9 cellular contexts compared by ENCODE assay signal in the genomic region with DNA sequence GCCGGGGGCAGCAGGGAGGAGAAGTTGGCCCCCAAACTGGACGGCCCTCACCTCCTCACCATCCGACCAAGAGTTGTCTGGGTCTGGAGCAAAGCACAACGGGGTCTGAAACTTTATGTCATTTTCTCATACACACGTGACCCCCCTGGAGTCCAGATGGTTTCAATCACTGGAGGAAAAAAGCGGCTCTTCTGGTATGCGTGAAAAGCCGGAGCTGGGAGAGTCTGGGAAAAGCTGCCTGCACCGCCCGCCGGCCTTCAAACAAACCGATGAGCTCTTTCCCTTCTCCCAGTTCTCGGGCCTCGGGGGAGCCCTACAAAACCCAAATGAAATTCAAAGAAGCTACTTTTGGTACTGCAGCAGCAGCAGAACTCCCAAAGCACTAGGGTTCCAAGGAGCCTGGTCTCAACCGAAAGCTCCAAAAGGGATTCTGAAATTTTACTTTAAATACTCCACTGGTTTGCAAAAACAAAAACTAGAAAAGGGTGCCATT. TPM values are rescaled to one million over a fixed set of nuclear protein-coding genes. Genes with fewer than 3 reads are reported as not detected.
DNase-seq lines count a peak whose midpoint lies in the region; ATAC-seq, FAIRE-seq and TF ChIP-seq lines count a peak whose summit lies in the region.
"Had no signal": no experiment of that assay in that cellular context is flagged by ENCODE, and none has a peak within 500 bp of the region (broad histone marks: within the 10 kb centered on the region; RNA-seq: fewer than 3 reads in every experiment).

No MANE protein-coding gene starts in this region.

- H3K27ac ChIP-seq in small intestine (ENCODE audit: low read depth in 1 of 2, low read length in 1 of 2), result peak overlapping the region in 1 of 2 donors; percentile 78

- peaks cover 38% of the 10 kb centered on the region for H3K27me3 Mint-ChIP-seq in activated CD4-positive, alpha-beta T cell treated with anti-CD3 and anti-CD28 coated beads for 36 hours

- peaks cover 0 to 6% of the 10 kb centered on the region in 2 donors for H3K4me1 ChIP-seq in small intestine (ENCODE audit: control insufficient read depth in 2 of 2, insufficient read depth in 1 of 2, low read depth in 1 of 2, low read length in 1 of 2)

- POLR2A ChIA-PET in activated CD4-positive, alpha-beta T cell treated with anti-CD3 and anti-CD28 coated beads for 36 hours (lab: Charles Lee), result no interaction called here

- peaks cover 10% of the 10 kb centered on the region for H3K4me1 Mint-ChIP-seq in activated CD4-positive, alpha-beta T cell treated with anti-CD3 and anti-CD28 coated beads for 36 hours

- no peaks in the 10 kb centered on the region for H3K36me3 Mint-ChIP-seq in activated CD4-positive, alpha-beta T cell treated with anti-CD3 and anti-CD28 coated beads for 36 hours (ENCODE audit: low read depth)

- 6 to 10% (median 8%) methylated on average over 15 of the region's 15 CpGs for WGBS in small intestine, 3 donors

- no peaks in the 10 kb centered on the region for H3K9me3 Mint-ChIP-seq in activated CD4-positive, alpha-beta T cell treated with anti-CD3 and anti-CD28 coated beads for 36 hours (ENCODE audit: low read depth)

- DNase-seq in activated CD4-positive, alpha-beta T cell treated with anti-CD3 and anti-CD28 coated beads for 36 hours, result no peak
- DNase-seq in activated CD4-positive, alpha-beta T cell treated with anti-CD3 and anti-CD28 coated beads for 48 hours, result no peak
- DNase-seq in NCI-H446 treated with DMSO at 0.1 percent for 48 hours (lab: John Stamatoyannopoulos, UW), result peak; percentile 60
- DNase-seq in cardiac fibroblast (ENCODE audit: low read depth in 2 of 2), result peak; percentile 92 to 95
- DNase-seq in iris pigment epithelial cell (ENCODE audit: low read depth), result peak; percentile 92
- peak; percentile 37 for DNase-seq in small intestine
- DNase-seq in GM12892 (ENCODE audit: insufficient read length), result no peak

- TF ChIP-seq CTCF in cardiac fibroblast (IDR thresholded peaks at IDR 0.05; ENCODE audit: low read depth, low read length), result no peak

- no peaks in the 10 kb centered on the region for H3K27me3 ChIP-seq in small intestine (ENCODE audit: control insufficient read depth in 2 of 2, insufficient read depth in 2 of 2, low read length in 2 of 2)

- FAIRE-seq in small intestine (lab: Jason Lieb, UNC) (no peak), GM12892 (lab: Jason Lieb, UNC) (no peak)
- FAIRE-seq: islet of Langerhans had no signal

- CTCF ChIA-PET in activated CD4-positive, alpha-beta T cell treated with anti-CD3 and anti-CD28 coated beads for 36 hours (lab: Charles Lee), result no interaction called here

- no peak for TF ChIP-seq POLR2A in GM12892 (IDR thresholded peaks at IDR 0.05; ENCODE audit: low read depth, low read length)

- H3K9me3 ChIP-seq in small intestine (ENCODE audit: control insufficient read depth, low read depth), result no peaks in the 10 kb centered on the region

- no peak for ATAC-seq in activated CD4-positive, alpha-beta T cell treated with anti-CD3 and anti-CD28 coated beads for 36 hours
- ATAC-seq in GM21390 (IDR thresholded peaks at IDR 0.05; ENCODE audit: unreplicated experiment), result no peak

- H3K36me3 ChIP-seq in small intestine (ENCODE audit: control insufficient read depth in 2 of 2, insufficient read depth in 2 of 2, low read length in 2 of 2), result no peaks in the 10 kb centered on the region

- H3K4me3 ChIP-seq in cardiac fibroblast (replicated peaks in 1 of 2; ENCODE audit: low read depth in 2 of 2, low read length in 2 of 2) (peak overlapping the region; percentile 65 to 72), small intestine (ENCODE audit: low read depth in 1 of 2, low read length in 2 of 2) (peak overlapping the region; percentile 66 to 76)

- H3K4me3 Mint-ChIP-seq in activated CD4-positive, alpha-beta T cell treated with anti-CD3 and anti-CD28 coated beads for 36 hours, result peak overlapping the region; percentile 40

- intact Hi-C loops in activated CD4-positive, alpha-beta T cell treated with anti-CD3 and anti-CD28 coated beads for 36 hours (cut with DNase I, micrococcal nuclease), result loop anchor here in 1 of 2 experiments (1.0 kb wide), 1 partner anchor 13 kb away; no protein-coding TSS in a partner anchor

- H3K27ac Mint-ChIP-seq in activated CD4-positive, alpha-beta T cell treated with anti-CD3 and anti-CD28 coated beads for 36 hours, result no peak overlapping the region

RNA-seq across cellular contexts. Expression of gene AKIP1, which starts 39.7 kb away (rescaled TPM):
- 10 to 100 TPM; 29.8 to 32.2 TPM for total RNA-seq in activated CD4-positive, alpha-beta T cell treated with anti-CD3 and anti-CD28 coated beads for 36 hours
- polyA plus RNA-seq in small intestine, result 10 to 100 TPM; 11.6 to 24.4 (median 16.2) TPM
- 25.9 TPM for polyA plus RNA-seq in GM12892 (2012; ENCODE audit: missing spikeins)

Comparison
In these comparisons a context has a peak if more than half of its experiments do, and no peak if none do; other contexts are left out.
1. DNase-seq: peak in NCI-H446 treated with DMSO at 0.1 percent for 48 hours (single experiment), cardiac fibroblast (2 of 2), iris pigment epithelial cell (single experiment) and small intestine (single experiment); none in activated CD4-positive, alpha-beta T cell treated with anti-CD3 and anti-CD28 coated beads for 36 hours (single experiment), activated CD4-positive, alpha-beta T cell treated with anti-CD3 and anti-CD28 coated beads for 48 hours (single experiment) and GM12892 (single experiment).